Comparison of ENCODE assay signal across 7 cellular contexts in the genomic region with DNA sequence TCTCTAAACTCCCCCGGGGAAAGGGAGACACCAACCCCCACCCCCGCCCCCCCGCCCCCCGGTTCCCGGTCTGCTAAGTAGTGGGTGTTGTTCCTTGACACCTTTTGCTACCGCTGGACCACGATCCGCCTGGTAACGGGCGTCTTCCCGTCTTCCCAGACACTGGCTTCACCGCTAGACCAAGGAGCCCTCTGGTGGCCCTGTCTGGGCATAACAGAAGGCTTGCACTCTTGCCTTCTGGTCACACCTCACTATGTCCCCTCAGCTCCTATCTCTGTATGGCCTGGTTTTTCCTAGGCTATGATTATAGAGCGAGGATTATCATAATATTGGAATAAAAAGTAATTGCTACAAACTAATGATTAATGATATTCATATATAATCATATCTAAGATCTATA. TPM values are rescaled to one million over a fixed set of nuclear protein-coding genes. Genes with fewer than 3 reads are reported as not detected.
DNase-seq lines count a peak whose midpoint lies in the region; ATAC-seq and TF ChIP-seq lines count a peak whose summit lies in the region.
"Not testable (repeated sequence)": the region's sequence is repeated elsewhere in the genome, so short reads cannot be mapped to it uniquely, and the experiment has no call there.

No MANE protein-coding gene starts in this region.

- H4K20me1 ChIP-seq in hepatocyte (ENCODE audit: insufficient read depth, poor library complexity, severe bottlenecking), result peaks cover 34% of the 10 kb centered on the region

- DNase-seq in ELR (ENCODE audit: low read depth), result peak; percentile 44
- DNase-seq in KBM-7, result peak; percentile 38
- DNase-seq in RPMI7951 (ENCODE audit: low read depth), result peak; percentile 19
- DNase-seq in activated T-cell treated with anti-CD3 and anti-CD28 coated beads, Interleukin-2, amount 50 U/mL, for 72 hours, result peak; percentile 15 to 25
- peak; percentile 52 for DNase-seq in endothelial cell (ENCODE audit: low spot score)
- DNase-seq in hepatocyte (ENCODE audit: low spot score), result not testable (repeated sequence)
- DNase-seq in pons (ENCODE audit: low spot score), result peak; percentile 15

- H3K4me1 Mint-ChIP-seq in activated T-cell treated with anti-CD3 and anti-CD28 coated beads, Interleukin-2, amount 50 U/mL, for 72 hours (ENCODE audit: low read depth), result peaks cover 37% of the 10 kb centered on the region
- not testable (repeated sequence) for H3K4me1 Mint-ChIP-seq in endothelial cell (ENCODE audit: unreplicated experiment)

- TF ChIP-seq CTCF in endothelial cell (IDR thresholded peaks at IDR 0.05; ENCODE audit: unreplicated experiment), result peak; percentile 29
- TF ChIP-seq CTCF in hepatocyte (IDR thresholded peaks at IDR 0.05; ENCODE audit: poor library complexity), result peak; percentile 15

- not testable (repeated sequence) for H3K9me2 ChIP-seq in hepatocyte (replicated peaks; ENCODE audit: insufficient read depth)

- H3K27me3 ChIP-seq in hepatocyte, result not testable (repeated sequence)

- in situ Hi-C loops in KBM-7 (cut with MboI; ENCODE audit: low pct_unique_long_range_greater_than_20kb, low sequenced_read_pairs), result not testable (repeated sequence)

- not testable (repeated sequence) for ATAC-seq in activated T-cell treated with anti-CD3 and anti-CD28 coated beads, Interleukin-2, amount 50 U/mL, for 72 hours (replicated peaks in 1 of 2)

- H3K27ac ChIP-seq in hepatocyte, result not testable (repeated sequence)

- WGBS in hepatocyte (ENCODE audit: low lambda C conversion rate, missing lambda C conversion rate), result 91% methylated on average over 10 of the region's 13 CpGs

- H2AFZ ChIP-seq in hepatocyte, result not testable (repeated sequence)

- not testable (repeated sequence) for H3K4me1 ChIP-seq in hepatocyte (ENCODE audit: insufficient read depth)

- H3K4me3 Mint-ChIP-seq in activated T-cell treated with anti-CD3 and anti-CD28 coated beads, Interleukin-2, amount 50 U/mL, for 72 hours; endothelial cell (ENCODE audit: unreplicated experiment): not testable (repeated sequence)

- not testable (repeated sequence) for H3K36me3 ChIP-seq in hepatocyte (replicated peaks; ENCODE audit: insufficient read depth, low read depth)

- H3K27ac Mint-ChIP-seq in activated T-cell treated with anti-CD3 and anti-CD28 coated beads, Interleukin-2, amount 50 U/mL, for 72 hours; endothelial cell (ENCODE audit: unreplicated experiment): not testable (repeated sequence)

- not testable (repeated sequence) for H3K9me3 Mint-ChIP-seq in activated T-cell treated with anti-CD3 and anti-CD28 coated beads, Interleukin-2, amount 50 U/mL, for 72 hours; endothelial cell (ENCODE audit: unreplicated experiment)

- H3K79me2 ChIP-seq in hepatocyte, result peaks cover 38% of the 10 kb centered on the region

- H3K4me3 ChIP-seq in hepatocyte, result not testable (repeated sequence)

- H3K36me3 Mint-ChIP-seq in activated T-cell treated with anti-CD3 and anti-CD28 coated beads, Interleukin-2, amount 50 U/mL, for 72 hours (ENCODE audit: insufficient read depth in 2 of 2), result peaks cover 8 to 24% of the 10 kb centered on the region in 2 donors
- peaks cover 56% of the 10 kb centered on the region for H3K36me3 Mint-ChIP-seq in endothelial cell (ENCODE audit: low read depth, unreplicated experiment)

- H3K4me2 ChIP-seq in hepatocyte, result not testable (repeated sequence)

- H3K27me3 Mint-ChIP-seq in activated T-cell treated with anti-CD3 and anti-CD28 coated beads, Interleukin-2, amount 50 U/mL, for 72 hours (ENCODE audit: low read depth); endothelial cell (ENCODE audit: unreplicated experiment): not testable (repeated sequence)

- H3K9me3 ChIP-seq in hepatocyte (ENCODE audit: low read depth), result not testable (repeated sequence)

RNA-seq across cellular contexts. Expression of gene GOLGA3, which starts 19.3 kb away (rescaled TPM):
- 17.7 and 44.7 TPM in 2 replicates for total RNA-seq in RPMI7951 (2014; rRNA removed; shearing (Covaris generic))
- 10 to 100 TPM; 58.2 to 60.4 TPM for total RNA-seq in activated T-cell treated with anti-CD3 and anti-CD28 coated beads, Interleukin-2, amount 50 U/mL, for 72 hours
- total RNA-seq in endothelial cell (ENCODE audit: unreplicated experiment) (44.3 TPM), hepatocyte (67.6 and 75.1 TPM in 2 replicates)
- 26.2 and 34.1 TPM in 2 replicates for polyA plus RNA-seq in hepatocyte

RNA-seq across cellular contexts. Expression of gene ANKLE2, which starts 47.8 kb away (rescaled TPM):
- total RNA-seq in RPMI7951 (2014; rRNA removed; shearing (Covaris generic)), result 42.9 and 45.8 TPM in 2 replicates
- 100 to 1,000 TPM; 154 to 189 TPM for total RNA-seq in activated T-cell treated with anti-CD3 and anti-CD28 coated beads, Interleukin-2, amount 50 U/mL, for 72 hours
- 96.2 TPM for total RNA-seq in endothelial cell (ENCODE audit: unreplicated experiment)
- total RNA-seq in hepatocyte, result 54.4 and 70.3 TPM in 2 replicates
- polyA plus RNA-seq in hepatocyte, result 45.3 and 52.5 TPM in 2 replicates
